Comparison of ENCODE assay signal across 8 cellular contexts in the genomic region with DNA sequence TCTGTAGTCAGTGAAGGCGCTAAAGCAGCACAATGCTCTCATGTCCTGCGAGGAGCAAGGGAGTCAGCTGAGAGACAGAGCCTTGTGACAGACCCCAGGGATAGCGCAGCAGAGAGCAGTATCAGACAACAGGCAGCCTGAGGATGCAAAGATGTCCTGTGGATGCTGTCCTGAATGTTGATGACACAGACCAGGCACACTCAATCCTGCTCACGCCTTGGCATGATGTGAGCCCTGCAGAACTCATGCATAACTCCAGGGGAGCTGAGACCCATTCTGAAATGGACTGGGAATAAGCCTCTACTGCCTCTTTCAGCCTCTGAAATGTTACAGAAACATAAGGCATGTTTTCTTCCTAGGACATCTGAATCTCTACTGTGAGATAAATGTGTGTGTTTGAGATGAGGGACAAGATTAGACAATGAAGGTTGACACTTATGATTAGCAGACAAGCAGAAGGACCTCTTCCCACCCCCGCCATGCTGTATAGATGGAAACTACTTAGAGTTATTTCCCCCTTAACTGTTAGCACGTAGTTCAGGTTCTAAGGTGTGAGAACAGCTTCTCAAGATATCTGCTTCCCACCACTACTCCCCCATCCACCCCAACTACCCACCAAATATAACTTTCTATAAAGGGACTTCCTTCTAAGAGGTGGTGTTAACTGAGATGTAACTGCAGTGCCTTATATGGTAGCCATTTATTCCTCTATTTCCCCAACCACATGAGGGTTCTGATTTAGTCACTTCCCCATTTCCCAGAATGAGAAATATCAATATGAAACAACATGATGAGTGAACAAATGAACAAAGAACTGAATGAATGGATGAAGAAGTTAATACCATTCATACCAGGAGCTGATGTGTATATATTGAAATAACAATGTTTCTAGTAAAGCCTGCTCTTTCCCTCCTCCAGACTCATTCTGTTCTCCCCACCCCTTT. TPM values are rescaled to one million over a fixed set of nuclear protein-coding genes. Genes with fewer than 3 reads are reported as not detected.
DNase-seq lines count a peak whose midpoint lies in the region; ATAC-seq, FAIRE-seq and TF ChIP-seq lines count a peak whose summit lies in the region.

No MANE protein-coding gene starts in this region.

- peaks cover 14% of the 10 kb centered on the region for H3K79me2 ChIP-seq in GM12878 (ENCODE audit: control insufficient read depth, insufficient read depth, low read length)

- no peak for TF ChIP-seq CTCF in GM12878 (IDR thresholded peaks at IDR 0.05 in 2 of 3, conservative IDR thresholded peaks at IDR 0.05 in 1 of 3; ENCODE audit: control insufficient read depth in 2 of 3, extremely low read depth in 1 of 3, insufficient read depth in 1 of 3, low read depth in 3 of 3, low read length in 3 of 3)
- TF ChIP-seq CTCF in left ventricle myocardium inferior (IDR thresholded peaks at IDR 0.05; ENCODE audit: borderline replicate concordance) = no peak

- H3K4me2 ChIP-seq in GM12878 (ENCODE audit: control insufficient read depth, insufficient read depth) = peak overlapping the region; percentile 68

- in situ Hi-C loops in GM12878 (cut with MboI) = loop anchor here (25.0 kb wide), 1 partner anchor 1159 kb away; no protein-coding TSS in a partner anchor

- H3K4me1 ChIP-seq in GM12878 (ENCODE audit: control insufficient read depth, insufficient read depth, low read length) (peaks cover 60% of the 10 kb centered on the region), left ventricle myocardium inferior (peaks cover 28% of the 10 kb centered on the region)

- H3K27ac Mint-ChIP-seq in T-helper 2 cell treated with Interferon-gamma antibody and Interleukin-4, amounts not matched to agents 5 μg/mL and 100 μg/mL, for 36 hours = no peak overlapping the region

- peaks cover 17% of the 10 kb centered on the region for H3K36me3 Mint-ChIP-seq in T-helper 2 cell treated with Interferon-gamma antibody and Interleukin-4, amounts not matched to agents 5 μg/mL and 100 μg/mL, for 36 hours (ENCODE audit: low read depth)

- H3K9me3 ChIP-seq in GM12878 (replicated peaks; ENCODE audit: control insufficient read depth, insufficient read depth, low read length) (peaks cover 47% of the 10 kb centered on the region), left ventricle myocardium inferior (replicated peaks) (peaks cover 10% of the 10 kb centered on the region)

- POLR2A ChIA-PET in GM12878 (lab: Charles Lee) = interaction anchor here (0.5 to 3.1 kb wide), 6 partner anchors 11 to 239 kb away, joined by 3 to 32 read pairs (median 4); no protein-coding TSS in a partner anchor

- DNase-seq in GM12878 (ENCODE audit: low read depth, low spot score) (no peak), iPS-NIHi11 (ENCODE audit: low spot score) (no peak), left ventricle myocardium inferior (no peak), dedifferentiated amniotic fluid mesenchymal stem cell (ENCODE audit: extremely low spot score) (no peak)
- DNase-seq in T-helper 2 cell treated with Interferon-gamma antibody and Interleukin-4, amounts not matched to agents 5 μg/mL and 100 μg/mL, for 36 hours (ENCODE audit: low spot score) = no peak

- intact Hi-C loops in GM12878 (cut with micrococcal nuclease; ENCODE audit: unreplicated experiment) (loop anchor here (1.0 kb wide), 2 partner anchors 9 to 27 kb away; no protein-coding TSS in a partner anchor), left ventricle myocardium inferior (cut with micrococcal nuclease) (no loop called here)

- H2AFZ ChIP-seq in GM12878 (ENCODE audit: control insufficient read depth, low read depth, low read length) = peak overlapping the region; percentile 15; the same call in 1 of the 2 replicates

- H3K4me1 Mint-ChIP-seq in T-helper 2 cell treated with Interferon-gamma antibody and Interleukin-4, amounts not matched to agents 5 μg/mL and 100 μg/mL, for 36 hours (ENCODE audit: low read depth) = peaks cover 44% of the 10 kb centered on the region

- no TSS peak for BruUV-seq in GM12878 (replicated peaks; lab: Mats Ljungman, UMichigan)

- RAD21 ChIA-PET in GM12878 (lab: Charles Lee; ENCODE audit: unreplicated experiment) = interaction anchor here (0.8 to 3.1 kb wide), 16 partner anchors 9 to 256 kb away, joined by 3 to 38 read pairs (median 4); partner anchors contain the start of genes DPH3 and OXNAD1

- ATAC-seq in GM21381 (IDR thresholded peaks at IDR 0.05; ENCODE audit: unreplicated experiment) (peak; percentile 45), HG03442 (IDR thresholded peaks at IDR 0.05; ENCODE audit: unreplicated experiment) (peak; percentile 60), GM12878 (peak; percentile 62)

- no peaks in the 10 kb centered on the region for H3K27me3 Mint-ChIP-seq in T-helper 2 cell treated with Interferon-gamma antibody and Interleukin-4, amounts not matched to agents 5 μg/mL and 100 μg/mL, for 36 hours (ENCODE audit: low read depth)

- no peak overlapping the region for H3K4me3 Mint-ChIP-seq in T-helper 2 cell treated with Interferon-gamma antibody and Interleukin-4, amounts not matched to agents 5 μg/mL and 100 μg/mL, for 36 hours

- no peak; the same call in 1 of the 2 replicates for TF ChIP-seq RAD21 in GM12878 (IDR thresholded peaks at IDR 0.05; ENCODE audit: insufficient read depth, low read depth, low read length)

- CTCF ChIA-PET in GM12878 (lab: Yijun Ruan, JAX) = interaction anchor here (1.0 to 1.5 kb wide), 5 partner anchors 9 to 230 kb away, joined by 3 to 6 read pairs (median 4); no protein-coding TSS in a partner anchor

- H3K9me3 Mint-ChIP-seq in T-helper 2 cell treated with Interferon-gamma antibody and Interleukin-4, amounts not matched to agents 5 μg/mL and 100 μg/mL, for 36 hours = peaks cover 47% of the 10 kb centered on the region

- TF ChIP-seq POLR2A in GM18526 (IDR thresholded peaks at IDR 0.05; ENCODE audit: extremely low read depth, insufficient read length) (peak; percentile 11), GM12878 (IDR thresholded peaks at IDR 0.05; ENCODE audit: low read depth, low read length) (no peak)

- FAIRE-seq in GM12878 (lab: Jason Lieb, UNC) = peak; percentile 85

- H3K36me3 ChIP-seq in GM12878 (ENCODE audit: control insufficient read depth in 2 of 2, insufficient read depth in 2 of 2, low read length in 1 of 2) (no peaks in the 10 kb centered on the region), left ventricle myocardium inferior (no peaks in the 10 kb centered on the region)

- no peak overlapping the region for H3K4me3 ChIP-seq in GM12878
- no peak overlapping the region for H3K4me3 ChIP-seq in left ventricle myocardium inferior

- no peaks in the 10 kb centered on the region for H4K20me1 ChIP-seq in GM12878 (ENCODE audit: control insufficient read depth, insufficient read depth)

- SMC1A ChIA-PET in GM12878 (lab: Charles Lee; ENCODE audit: uncharacterized antibody, unreplicated experiment) = interaction anchor here (0.8 to 3.1 kb wide), 15 partner anchors 9 to 231 kb away, joined by 3 to 19 read pairs (median 4); no protein-coding TSS in a partner anchor

- TF ChIP-seq EP300 in GM12878 (IDR thresholded peaks at IDR 0.05; ENCODE audit: borderline replicate concordance in 1 of 2, control insufficient read depth in 1 of 2, low read depth in 2 of 2, low read length in 2 of 2) = peak in 1 of 2 experiments; percentile 87; a peak in 3 of 4 replicates

- H3K27me3 ChIP-seq in GM12878 (replicated peaks in 1 of 2; ENCODE audit: control insufficient read depth in 2 of 2, insufficient read depth in 2 of 2, low read length in 1 of 2) = no peaks in the 10 kb centered on the region
- no peaks in the 10 kb centered on the region for H3K27me3 ChIP-seq in left ventricle myocardium inferior (ENCODE audit: low read depth)

- H3K9ac ChIP-seq in GM12878 (ENCODE audit: control insufficient read depth, insufficient read depth, low read length) = peak overlapping the region; percentile 70

- H3K27ac ChIP-seq in GM12878 (ENCODE audit: control insufficient read depth, insufficient read depth) (peak overlapping the region; percentile 94), left ventricle myocardium inferior (replicated peaks) (no peak overlapping the region)

- 33% methylated on average over 6 of the region's 6 CpGs for WGBS in GM12878 (ENCODE audit: insufficient coverage, insufficient replicate concordance, low lambda C conversion rate, missing lambda C conversion rate)

TF ChIP-seq in GM12878, 131 proteins besides CTCF, POLR2A, EP300 and RAD21 (continues in another document):
- no peak for TF ChIP-seq HDAC6 (IDR thresholded peaks at IDR 0.05; ENCODE audit: unreplicated experiment)
- TF ChIP-seq, protein P1, sequence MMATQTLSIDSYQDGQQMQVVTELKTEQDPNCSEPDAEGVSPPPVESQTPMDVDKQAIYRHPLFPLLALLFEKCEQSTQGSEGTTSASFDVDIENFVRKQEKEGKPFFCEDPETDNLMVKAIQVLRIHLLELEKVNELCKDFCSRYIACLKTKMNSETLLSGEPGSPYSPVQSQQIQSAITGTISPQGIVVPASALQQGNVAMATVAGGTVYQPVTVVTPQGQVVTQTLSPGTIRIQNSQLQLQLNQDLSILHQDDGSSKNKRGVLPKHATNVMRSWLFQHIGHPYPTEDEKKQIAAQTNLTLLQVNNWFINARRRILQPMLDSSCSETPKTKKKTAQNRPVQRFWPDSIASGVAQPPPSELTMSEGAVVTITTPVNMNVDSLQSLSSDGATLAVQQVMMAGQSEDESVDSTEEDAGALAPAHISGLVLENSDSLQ (IDR thresholded peaks at IDR 0.05) = peak; percentile 12; the same call in 1 of the 2 replicates

RNA-seq across cellular contexts. Expression of gene RFTN1, which starts 7.4 kb away (rescaled TPM):
- 377 and 379 TPM in 2 replicates for total RNA-seq in GM12878 (2013; cell fraction: nucleolus; rRNA removed)
- 154 and 163 TPM in 2 replicates for total RNA-seq in GM12878 (2014; rRNA removed)
- total RNA-seq in GM12878 (2014; rRNA removed; fragmentation: Illumina TruSeq; extraction: Trizol) = 145 TPM in 2 replicates
- total RNA-seq in GM12878 (2021) = 166 and 176 TPM in 2 replicates
- 68.5 TPM for polyA plus RNA-seq in GM12878 (2011; ENCODE audit: low read depth)
- polyA plus RNA-seq in GM12878 (2011; rRNA removed) = 171 and 213 TPM in 2 replicates
- polyA plus RNA-seq in GM12878 (2011; cell fraction: cytosol; rRNA removed) = 284 and 352 TPM in 2 replicates
- 306 TPM in 2 replicates for polyA plus RNA-seq in GM12878 (2011; cell fraction: nucleus; rRNA removed)
- 90.4 and 119 TPM in 2 replicates for polyA plus RNA-seq in GM12878 (2012)
- polyA plus RNA-seq in GM12878 (2014; fragmentation: Illumina TruSeq; extraction: Trizol) = 146 and 170 TPM in 2 replicates
- 10 to 100 TPM; 20.6 to 38.9 TPM for polyA plus RNA-seq in GM12878 (2014; fragmentation: Nextera tagmentation; extraction: Ambion mirVana)
- polyA plus RNA-seq in GM12878 (2014; rRNA removed) = 143 and 149 TPM in 2 replicates
- polyA plus RNA-seq in GM12878 (2016; fragmentation: Nextera tagmentation; extraction: Ambion mirVana) = 10 to 100 TPM; 46.3 to 61.9 TPM
- 198 and 256 TPM in 2 replicates for polyA minus RNA-seq in GM12878 (2011; rRNA and poly(A)+ RNA removed)
- 85.5 and 87.8 TPM in 2 replicates for polyA minus RNA-seq in GM12878 (2011; cell fraction: cytosol; rRNA and poly(A)+ RNA removed)
- polyA minus RNA-seq in GM12878 (2011; cell fraction: nucleus; rRNA and poly(A)+ RNA removed) = 129 and 203 TPM in 2 replicates
- 22.9 TPM for total RNA-seq in left ventricle myocardium inferior
